In genomic region chr21:31592501-31592900, GRCh38 we compare ENCODE assay signal across 24 cellular contexts.
"Had no signal": no experiment of that assay in that cellular context is flagged by ENCODE, and none has a peak within 500 bp of the region (broad histone marks: within the 10 kb centered on the region; RNA-seq: fewer than 3 reads in every experiment).

No MANE protein-coding gene starts in this region.

- H3K27ac Mint-ChIP-seq: dendritic cell treated with granulocyte-macrophage colony-stimulating factor and Interleukin-4, amounts not matched to agents 40 ng/mL and 50 ng/mL, for 4 days; immature natural killer cell; memory B cell; natural killer cell; stimulated activated effector memory CD8-positive, alpha-beta T cell treated with anti-CD3 and anti-CD28 coated beads, Interleukin-12 subunit alpha, Interleukin-12 subunit beta, amount 100 ng/mL, for 72 hours; type B pancreatic cell had no signal

- H3K27me3 ChIP-seq: colonic mucosa, esophagus squamous epithelium, right atrium auricular region, sigmoid colon, stomach, testis, tibial artery had no signal

- ATAC-seq: left colon; natural killer cell; stimulated activated effector memory CD8-positive, alpha-beta T cell treated with anti-CD3 and anti-CD28 coated beads, Interleukin-12 subunit alpha, Interleukin-12 subunit beta, amount 100 ng/mL, for 72 hours had no signal

- H3K9me3 ChIP-seq: colonic mucosa, esophagus squamous epithelium, prostate gland, right atrium auricular region, sigmoid colon, testis had no signal

- H3K4me3 Mint-ChIP-seq: dendritic cell treated with granulocyte-macrophage colony-stimulating factor and Interleukin-4, amounts not matched to agents 40 ng/mL and 50 ng/mL, for 4 days; immature natural killer cell; memory B cell; natural killer cell; stimulated activated effector memory CD8-positive, alpha-beta T cell treated with anti-CD3 and anti-CD28 coated beads, Interleukin-12 subunit alpha, Interleukin-12 subunit beta, amount 100 ng/mL, for 72 hours; type B pancreatic cell had no signal

- H3K36me3 ChIP-seq: colonic mucosa, esophagus squamous epithelium, prostate gland, right atrium auricular region, sigmoid colon, stomach, tibial artery had no signal

- H3K4me1 Mint-ChIP-seq: immature natural killer cell; natural killer cell; stimulated activated effector memory CD8-positive, alpha-beta T cell treated with anti-CD3 and anti-CD28 coated beads, Interleukin-12 subunit alpha, Interleukin-12 subunit beta, amount 100 ng/mL, for 72 hours had no signal

- H3K36me3 Mint-ChIP-seq: immature natural killer cell; memory B cell; natural killer cell; stimulated activated effector memory CD8-positive, alpha-beta T cell treated with anti-CD3 and anti-CD28 coated beads, Interleukin-12 subunit alpha, Interleukin-12 subunit beta, amount 100 ng/mL, for 72 hours; type B pancreatic cell had no signal

- H3K9me3 Mint-ChIP-seq: dendritic cell treated with granulocyte-macrophage colony-stimulating factor and Interleukin-4, amounts not matched to agents 40 ng/mL and 50 ng/mL, for 4 days; immature natural killer cell; natural killer cell; stimulated activated effector memory CD8-positive, alpha-beta T cell treated with anti-CD3 and anti-CD28 coated beads, Interleukin-12 subunit alpha, Interleukin-12 subunit beta, amount 100 ng/mL, for 72 hours had no signal

- H3K27ac ChIP-seq: colonic mucosa, esophagus squamous epithelium, prostate gland, right atrium auricular region, sigmoid colon, stomach, testis, tibial artery had no signal

- H3K4me3 ChIP-seq: colonic mucosa, esophagus squamous epithelium, lung, prostate gland, right atrium auricular region, sigmoid colon, stomach, testis, tibial artery had no signal

- H3K4me1 ChIP-seq: colonic mucosa, esophagus squamous epithelium, prostate gland, sigmoid colon, stomach, testis, tibial artery had no signal

- DNase-seq: colonic mucosa; effector memory CD4-positive, alpha-beta T cell; erythroblast; esophagus squamous epithelium; immature natural killer cell; islet precursor cell; kidney glomerular epithelial cell; left colon; left ventricle myocardium superior; natural killer cell; sigmoid colon; stimulated activated CD4-positive, alpha-beta T cell treated with anti-CD3 and anti-CD28 coated beads, Interleukin-2, amount 100 ng/mL, for 24 hours; stimulated activated CD4-positive, alpha-beta T cell treated with anti-CD3 and anti-CD28 coated beads, Interleukin-4, amount 100 ng/mL, for 24 hours; stimulated activated naive CD4-positive, alpha-beta T cell treated with Interleukin-2 at 50 U/mL for 16 hours; stomach; testis; tibial artery had no signal
